Comparison of ENCODE assay signal across 17 cellular contexts in genomic region chr22:45312415-45312814, GRCh38. TPM values are rescaled to one million over a fixed set of nuclear protein-coding genes. Genes with fewer than 3 reads are reported as not detected.
"Had no signal": no experiment of that assay in that cellular context is flagged by ENCODE, and none has a peak within 500 bp of the region (broad histone marks: within the 10 kb centered on the region; RNA-seq: fewer than 3 reads in every experiment).

No MANE protein-coding gene starts in this region.

- H3K27me3 Mint-ChIP-seq: activated CD8-positive, alpha-beta T cell treated with anti-CD3 and anti-CD28 coated beads for 36 hours; effector memory CD8-positive, alpha-beta T cell had no signal

- H3K36me3 ChIP-seq: suprapubic skin had no signal

- H3K27ac Mint-ChIP-seq: activated CD8-positive, alpha-beta T cell treated with anti-CD3 and anti-CD28 coated beads for 36 hours had no signal

- ATAC-seq: activated CD8-positive, alpha-beta T cell treated with anti-CD3 and anti-CD28 coated beads for 36 hours; effector memory CD8-positive, alpha-beta T cell; psoas muscle; sciatic nerve; stimulated activated naive CD8-positive, alpha-beta T cell treated with anti-CD3 and anti-CD28 coated beads, Interleukin-15, Interleukin-2, amounts not matched to agents 100 U/mL and 50 U/mL, for 24 hours had no signal

- H3K9me3 ChIP-seq: psoas muscle, suprapubic skin had no signal

- DNase-seq: activated CD4-positive, alpha-beta T cell treated with anti-CD3 and anti-CD28 coated beads for 4 hours; activated CD8-positive, alpha-beta memory T cell treated with anti-CD3 and anti-CD28 coated beads, Interleukin-2, amount 50 U/mL, for 4 hours; activated CD8-positive, alpha-beta T cell treated with anti-CD3 and anti-CD28 coated beads for 36 hours; activated naive CD4-positive, alpha-beta T cell treated with Interleukin-2 at 50 U/mL for 16 hours; central memory CD4-positive, alpha-beta T cell; effector memory CD8-positive, alpha-beta T cell; psoas muscle; stimulated activated CD4-positive, alpha-beta T cell treated with anti-CD3 and anti-CD28 coated beads, Interleukin-12 subunit alpha, Interleukin-12 subunit beta, amount 100 ng/mL, for 4 hours; stimulated activated naive CD8-positive, alpha-beta T cell treated with anti-CD3 and anti-CD28 coated beads, Interleukin-15, Interleukin-2, amounts not matched to agents 100 U/mL and 50 U/mL, for 24 hours; WERI-Rb-1 had no signal

- H3K27me3 ChIP-seq: suprapubic skin had no signal

- H3K27ac ChIP-seq: suprapubic skin, WERI-Rb-1 had no signal

- H3K4me3 ChIP-seq: psoas muscle, suprapubic skin had no signal

- H3K9me3 Mint-ChIP-seq: activated CD8-positive, alpha-beta T cell treated with anti-CD3 and anti-CD28 coated beads for 36 hours; activated T-helper 1 cell treated with anti-CD3 and anti-CD28 coated beads, Interleukin-12 subunit alpha, Interleukin-12 subunit beta, Interleukin-2, Interleukin-4 antibody, amounts not matched to agents 30 ng/mL and 10 ng/mL and 1 ng/mL, durations not matched to agents 14 hours and 24 hours and 36 hours; effector memory CD8-positive, alpha-beta T cell had no signal

RNA-seq across cellular contexts. Expression of gene UPK3A, which starts 27.7 kb away (rescaled TPM):
- total RNA-seq: activated CD8-positive, alpha-beta T cell treated with anti-CD3 and anti-CD28 coated beads for 36 hours; activated T-helper 1 cell treated with anti-CD3 and anti-CD28 coated beads, Interleukin-12 subunit alpha, Interleukin-12 subunit beta, Interleukin-2, Interleukin-4 antibody, amounts not matched to agents 30 ng/mL and 10 ng/mL and 1 ng/mL, durations not matched to agents 14 hours and 24 hours and 36 hours; kidney epithelial cell; myocyte; sciatic nerve; suprapubic skin had no signal
- polyA plus RNA-seq: adipose tissue, liver had no signal
